19 cellular contexts compared by ENCODE assay signal in genomic region chr5:124071039-124071438, GRCh38.
DNase-seq lines count a peak whose midpoint lies in the region; ATAC-seq, FAIRE-seq and TF ChIP-seq lines count a peak whose summit lies in the region.
"Had no signal": no experiment of that assay in that cellular context is flagged by ENCODE, and none has a peak within 500 bp of the region (broad histone marks: within the 10 kb centered on the region; RNA-seq: fewer than 3 reads in every experiment).

No MANE protein-coding gene starts in this region.

- no peak overlapping the region for H4K8ac ChIP-seq in mesendoderm (ENCODE audit: low read depth, low read length)

- H3K4me3 ChIP-seq in right lobe of liver (no peak overlapping the region), HepG2 (replicated peaks in 1 of 3; ENCODE audit: insufficient read depth in 1 of 3, low read depth in 2 of 3, low read length in 3 of 3) (no peak overlapping the region), mesendoderm (ENCODE audit: low read length) (no peak overlapping the region)
- H3K4me3 ChIP-seq: HAP-1 had no signal

- H3K9me3 ChIP-seq in right lobe of liver: no peaks in the 10 kb centered on the region
- peaks cover 11% of the 10 kb centered on the region for H3K9me3 ChIP-seq in HepG2 (ENCODE audit: low read length)
- H3K9me3 ChIP-seq: HAP-1 had no signal

- H3K4me3 Mint-ChIP-seq in endothelial cell (ENCODE audit: unreplicated experiment): no peak overlapping the region
- no peak overlapping the region for H3K4me3 Mint-ChIP-seq in HFFc6
- H3K4me3 Mint-ChIP-seq: B cell; CD4-positive, alpha-beta T cell had no signal

- H3K27me3 Mint-ChIP-seq in endothelial cell (ENCODE audit: unreplicated experiment): no peaks in the 10 kb centered on the region
- no peaks in the 10 kb centered on the region for H3K27me3 Mint-ChIP-seq in HFFc6 (ENCODE audit: insufficient read depth)
- H3K27me3 Mint-ChIP-seq: B cell; CD4-positive, alpha-beta T cell had no signal

- no peak for TF ChIP-seq RAD21 in HepG2 (CRISPR knock-in tag; IDR thresholded peaks at IDR 0.05)

- TF ChIP-seq CTCF in right lobe of liver (IDR thresholded peaks at IDR 0.05): no peak
- no peak for TF ChIP-seq CTCF in HepG2 (CRISPR knock-in tag; IDR thresholded peaks at IDR 0.05)
- TF ChIP-seq CTCF in endothelial cell (IDR thresholded peaks at IDR 0.05; ENCODE audit: unreplicated experiment): no peak
- no peak for TF ChIP-seq CTCF in HFFc6 (IDR thresholded peaks at IDR 0.05)

- no peaks in the 10 kb centered on the region for H3K36me3 Mint-ChIP-seq in endothelial cell (ENCODE audit: low read depth, unreplicated experiment)
- H3K36me3 Mint-ChIP-seq in HFFc6 (ENCODE audit: low read depth): no peaks in the 10 kb centered on the region

- no peak overlapping the region for H2BK120ac ChIP-seq in mesendoderm (ENCODE audit: low read depth, low read length)

- no peaks in the 10 kb centered on the region for H3K9me3 Mint-ChIP-seq in endothelial cell (ENCODE audit: unreplicated experiment)
- no peaks in the 10 kb centered on the region for H3K9me3 Mint-ChIP-seq in HFFc6

- H4K5ac ChIP-seq in mesendoderm (ENCODE audit: low read length): no peak overlapping the region

- in situ Hi-C loops in HepG2 (cut with HindIII; ENCODE audit: extremely low pct_ligation_motif_present, low pct_unique_long_range_greater_than_20kb): no loop called here

- H2BK15ac ChIP-seq in mesendoderm (replicated peaks; ENCODE audit: low read depth): peak overlapping the region; percentile 96

- H2BK5ac ChIP-seq in mesendoderm (ENCODE audit: low read length): no peak overlapping the region

- CTCF ChIA-PET in HepG2 (lab: Yijun Ruan, JAX; ENCODE audit: low intra/inter-chr PET ratio, low total read pairs): no interaction called here

- TF ChIP-seq POLR2A in right lobe of liver (IDR thresholded peaks at IDR 0.05) (no peak), HepG2 (IDR thresholded peaks at IDR 0.05; ENCODE audit: insufficient read depth in 1 of 2, low read depth in 2 of 2, low read length in 2 of 2) (no peak)

- peaks cover 34% of the 10 kb centered on the region for H3K4me1 Mint-ChIP-seq in endothelial cell (ENCODE audit: unreplicated experiment)
- no peaks in the 10 kb centered on the region for H3K4me1 Mint-ChIP-seq in HFFc6 (ENCODE audit: low read depth)

- H3K79me1 ChIP-seq in mesendoderm (ENCODE audit: low read length): no peaks in the 10 kb centered on the region

- H3K4me1 ChIP-seq in right lobe of liver (no peaks in the 10 kb centered on the region), HepG2 (ENCODE audit: insufficient read depth, low read length) (no peaks in the 10 kb centered on the region), mesendoderm (ENCODE audit: control insufficient read depth, low read depth, low read length) (no peaks in the 10 kb centered on the region)
- H3K4me1 ChIP-seq: HAP-1 had no signal

- H2AK5ac ChIP-seq in mesendoderm (ENCODE audit: low read length): no peak overlapping the region

- H3K79me2 ChIP-seq in HepG2 (ENCODE audit: insufficient read depth, low read length): no peaks in the 10 kb centered on the region
- H3K79me2 ChIP-seq in mesendoderm (ENCODE audit: control insufficient read depth, insufficient read depth, low read length): no peaks in the 10 kb centered on the region

- POLR2A ChIA-PET in HepG2 (lab: Yijun Ruan, JAX): no interaction called here

- H3K23ac ChIP-seq in mesendoderm (ENCODE audit: low read length): no peak overlapping the region

- no peaks in the 10 kb centered on the region for H4K20me1 ChIP-seq in HepG2 (ENCODE audit: insufficient read depth, low read length)

- FAIRE-seq in HepG2 (lab: Jason Lieb, UNC): no peak
- FAIRE-seq: A204.1, G401.6, GM12891, H1 had no signal

- no peaks in the 10 kb centered on the region for H3K36me3 ChIP-seq in right lobe of liver
- no peaks in the 10 kb centered on the region for H3K36me3 ChIP-seq in HepG2 (replicated peaks in 1 of 2; ENCODE audit: control insufficient read depth in 1 of 2, insufficient read depth in 2 of 2, low read length in 2 of 2)
- H3K36me3 ChIP-seq in mesendoderm (ENCODE audit: control insufficient read depth, insufficient read depth, low read length): no peaks in the 10 kb centered on the region
- H3K36me3 ChIP-seq: HAP-1 had no signal

- H3K27ac ChIP-seq in right lobe of liver: no peak overlapping the region
- H3K27ac ChIP-seq in HepG2 (ENCODE audit: extremely low read length, insufficient read depth, low read length): no peak overlapping the region
- H3K27ac ChIP-seq in mesendoderm (ENCODE audit: low read depth, low read length): no peak overlapping the region

- peak overlapping the region; percentile 16 for H3K4ac ChIP-seq in mesendoderm (ENCODE audit: low read depth, low read length)

- no peaks in the 10 kb centered on the region for H3K27me3 ChIP-seq in right lobe of liver
- no peaks in the 10 kb centered on the region for H3K27me3 ChIP-seq in HepG2 (ENCODE audit: control insufficient read depth in 1 of 2, insufficient read depth in 2 of 2, low read length in 2 of 2)
- no peaks in the 10 kb centered on the region for H3K27me3 ChIP-seq in mesendoderm (ENCODE audit: insufficient read depth, low read length, poor library complexity)

- peak; percentile 14 to 50 (median 18) for ATAC-seq in right lobe of liver
- no peak for ATAC-seq in HepG2
- ATAC-seq in GM21447 (IDR thresholded peaks at IDR 0.05; ENCODE audit: unreplicated experiment): no peak

- 39% methylated on average over 4 of the region's 4 CpGs for WGBS in right lobe of liver (ENCODE audit: insufficient coverage, low coverage, low lambda C conversion rate, missing lambda C conversion rate)
- WGBS in HepG2 (ENCODE audit: low lambda C conversion rate): 38% methylated on average over 4 of the region's 4 CpGs
- WGBS in mesendoderm (ENCODE audit: extremely low coverage, insufficient coverage, low lambda C conversion rate): no CpG with 5 or more reads among the region's 4 CpGs

- H2AFZ ChIP-seq in HepG2 (ENCODE audit: low read length): no peak overlapping the region

- H3K18ac ChIP-seq in mesendoderm (ENCODE audit: low read length): peak overlapping the region; percentile 84

- H3K56ac ChIP-seq in mesendoderm (ENCODE audit: low read length): no peak overlapping the region

- no peak overlapping the region for H3K4me2 ChIP-seq in HepG2 (ENCODE audit: low read depth, low read length)
- H3K4me2 ChIP-seq in mesendoderm (ENCODE audit: low read length): no peak overlapping the region

- no peak for TF ChIP-seq EP300 in HepG2 (IDR thresholded peaks at IDR 0.05; ENCODE audit: low read depth in 2 of 2, low read length in 2 of 2)
- no peak for TF ChIP-seq EP300 in HepG2 (CRISPR knock-in tag; IDR thresholded peaks at IDR 0.05; ENCODE audit: borderline replicate concordance)

- H3K27ac Mint-ChIP-seq in endothelial cell (ENCODE audit: unreplicated experiment) (peak overlapping the region; percentile 97), HFFc6 (no peak overlapping the region)
- H3K27ac Mint-ChIP-seq: B cell; CD4-positive, alpha-beta T cell had no signal

- H3K9ac ChIP-seq in HepG2 (ENCODE audit: insufficient read depth, low read depth, low read length): no peak overlapping the region
- H3K9ac ChIP-seq in mesendoderm (ENCODE audit: low read length): no peak overlapping the region

- BruUV-seq in HepG2 (replicated peaks; lab: Mats Ljungman, UMichigan): no TSS peak

- intact Hi-C loops in right lobe of liver (cut with DNase I) (no loop called here), HepG2 (cut with micrococcal nuclease; ENCODE audit: unreplicated experiment) (no loop called here)

- DNase-seq in right lobe of liver (no peak), HepG2 (ENCODE audit: low spot score) (no peak), endothelial cell (ENCODE audit: low spot score) (peak; percentile 9), mesendoderm (peak; percentile 59), NCI-H2081 treated with DMSO at 0.1 percent for 48 hours (lab: John Stamatoyannopoulos, UW) (no peak), HFFc6 (no peak)
- DNase-seq: C1 segment of cervical spinal cord; Calu3; CD4-positive, alpha-beta T cell; DMS153; DMS79 treated with DMSO at 0.1 percent for 48 hours; EL had no signal

TF ChIP-seq in HepG2, 621 proteins besides CTCF, POLR2A, EP300 and RAD21 (continues in another document):
- no peak for TF ChIP-seq ZSCAN12 (CRISPR knock-in tag; IDR thresholded peaks at IDR 0.05)
- TF ChIP-seq RFX5 (IDR thresholded peaks at IDR 0.05; ENCODE audit: low read depth, low read length): no peak
- no peak for TF ChIP-seq SNAPC4 (CRISPR knock-in tag; IDR thresholded peaks at IDR 0.05)

Comparison
In these comparisons a context has a peak if more than half of its experiments do, and no peak if none do; other contexts are left out.
1. ATAC-seq: peak in right lobe of liver (4 of 4); none in HepG2 (single experiment) and GM21447 (single experiment).
2. DNase-seq: peak in endothelial cell (single experiment) and mesendoderm (single experiment); none in right lobe of liver (0 of 3), HepG2 (single experiment), NCI-H2081 treated with DMSO at 0.1 percent for 48 hours (single experiment) and HFFc6 (single experiment).